Comparison of ENCODE assay signal across 8 cellular contexts in genomic region chr6:28474441-28475219, GRCh38. TPM values are rescaled to one million over a fixed set of nuclear protein-coding genes. Genes with fewer than 3 reads are reported as not detected.
DNase-seq lines count a peak whose midpoint lies in the region; ATAC-seq and TF ChIP-seq lines count a peak whose summit lies in the region.

No MANE protein-coding gene starts in this region.

- no peaks in the 10 kb centered on the region for H4K20me1 ChIP-seq in GM23338 (replicated peaks; ENCODE audit: insufficient read depth)

- TF ChIP-seq EP300 in esophagus muscularis mucosa (IDR thresholded peaks at IDR 0.05), result no peak

- peak overlapping the region; percentile 88 for H3K4me3 Mint-ChIP-seq in GM23338

- no peaks in the 10 kb centered on the region for H3K9me2 ChIP-seq in GM23338 (ENCODE audit: insufficient read depth)

- H3K27ac ChIP-seq in GM23338 (ENCODE audit: low read depth) (no peak overlapping the region), esophagus muscularis mucosa (replicated peaks in 1 of 4) (no peak overlapping the region)

- H3K27me3 ChIP-seq in GM23338 (ENCODE audit: insufficient read depth), result peaks cover 11% of the 10 kb centered on the region
- H3K27me3 ChIP-seq in esophagus muscularis mucosa, result peaks cover 0 to 59% (median 0%) of the 10 kb centered on the region in 4 donors

- ATAC-seq in GM23338 (peak; percentile 93), HG03039 (IDR thresholded peaks at IDR 0.05; ENCODE audit: unreplicated experiment) (no peak)

- peak overlapping the region; percentile 78 for H3K4me2 ChIP-seq in GM23338

- H3K4me1 ChIP-seq in GM23338 (ENCODE audit: insufficient read depth) (peaks cover 7% of the 10 kb centered on the region; the same call in 1 of the 2 replicates), esophagus muscularis mucosa (no peaks in the 10 kb centered on the region)

- no peaks in the 10 kb centered on the region for H3K79me2 ChIP-seq in GM23338 (replicated peaks; ENCODE audit: insufficient read depth)

- no peak for TF ChIP-seq CTCF in GM23338 (conservative IDR thresholded peaks at IDR 0.05; ENCODE audit: low read depth in 2 of 2)
- no peak for TF ChIP-seq CTCF in esophagus muscularis mucosa (IDR thresholded peaks at IDR 0.05)

- H3F3A ChIP-seq in GM23338 (replicated peaks; ENCODE audit: low read depth), result no peaks in the 10 kb centered on the region

- peak overlapping the region; percentile 65 for H3K4me3 ChIP-seq in GM23338
- no peak overlapping the region for H3K4me3 ChIP-seq in esophagus muscularis mucosa

- intact Hi-C loops in esophagus muscularis mucosa (cut with DNase I), result no loop called here

- H2AFZ ChIP-seq in GM23338, result peak overlapping the region; percentile 28

- H3K4me1 Mint-ChIP-seq in GM23338, result peaks cover 3% of the 10 kb centered on the region; the same call in 2 of the 3 replicates

- no peak for TF ChIP-seq POLR2A in esophagus muscularis mucosa (IDR thresholded peaks at IDR 0.05; ENCODE audit: low read depth)

- H3K9me3 ChIP-seq in esophagus muscularis mucosa, result no peaks in the 10 kb centered on the region

- no peaks in the 10 kb centered on the region for H3K36me3 Mint-ChIP-seq in GM23338 (ENCODE audit: low read depth)

- H3K27ac Mint-ChIP-seq in GM23338, result no peak overlapping the region

- peaks cover 15% of the 10 kb centered on the region for H3K27me3 Mint-ChIP-seq in GM23338 (ENCODE audit: insufficient read depth, low read depth, poor library complexity)

- WGBS in esophagus muscularis mucosa, result 4% methylated on average over 18 of the region's 18 CpGs

- no peaks in the 10 kb centered on the region for H3K36me3 ChIP-seq in GM23338 (ENCODE audit: insufficient read depth)
- no peaks in the 10 kb centered on the region for H3K36me3 ChIP-seq in esophagus muscularis mucosa

- DNase-seq in D341Med (ENCODE audit: low spot score), result peak; percentile 37
- DNase-seq in GM23338 (ENCODE audit: low spot score), result peak; percentile 89
- DNase-seq in NCI-H446 treated with DMSO at 0.1 percent for 48 hours (lab: John Stamatoyannopoulos, UW), result peak; percentile 46
- peak; percentile 85 for DNase-seq in amniotic epithelial cell (ENCODE audit: low read depth)
- peak; percentile 69 for DNase-seq in left kidney (ENCODE audit: low read depth, low spot score)
- no peak for DNase-seq in esophagus muscularis mucosa (ENCODE audit: extremely low spot score)
- DNase-seq in CD1c-positive myeloid dendritic cell (ENCODE audit: extremely low spot score), result no peak

- no peaks in the 10 kb centered on the region for H3K9me3 Mint-ChIP-seq in GM23338

TF ChIP-seq in GM23338, 12 proteins besides CTCF, POLR2A, EP300 and RAD21 (continues in another document):
- TF ChIP-seq ZNF114 (CRISPR knock-in tag; IDR thresholded peaks at IDR 0.05) (no peak), ETS1 (IDR thresholded peaks at IDR 0.05) (no peak), EZH2phosphoT487 (IDR thresholded peaks at IDR 0.05; ENCODE audit: unreplicated experiment) (no peak), POLR2AphosphoS5 (IDR thresholded peaks at IDR 0.05; ENCODE audit: low read depth) (no peak), ZNF331 (CRISPR knock-in tag; IDR thresholded peaks at IDR 0.05; ENCODE audit: low read depth) (no peak), ZNF462 (CRISPR knock-in tag; IDR thresholded peaks at IDR 0.05) (no peak), NANOG (IDR thresholded peaks at IDR 0.05; ENCODE audit: borderline replicate concordance) (no peak)

RNA-seq across cellular contexts. Expression of gene ZSCAN23, which starts 31.3 kb away (rescaled TPM):
- total RNA-seq in GM23338 (2014; rRNA removed; shearing (Covaris generic)), result 3.1 and 7.8 TPM in 2 replicates
- polyA plus RNA-seq in GM23338 (2016; fragmentation: Nextera tagmentation; extraction: Ambion mirVana), result 0.30 and 1.9 TPM in 2 replicates
- 1 to 10 TPM; 1.0 to 2.9 (median 2.1) TPM for total RNA-seq in esophagus muscularis mucosa

RNA-seq across cellular contexts. Expression of gene GPX6, which starts 41.0 kb away (rescaled TPM):
- not detected in 2 replicates for total RNA-seq in GM23338 (2014; rRNA removed; shearing (Covaris generic))
- not detected in 2 replicates for polyA plus RNA-seq in GM23338 (2016; fragmentation: Nextera tagmentation; extraction: Ambion mirVana)
- not detected for total RNA-seq in esophagus muscularis mucosa

RNA-seq across cellular contexts. Expression of gene GPX5, which starts 51.1 kb away (rescaled TPM):
- total RNA-seq in GM23338 (2014; rRNA removed; shearing (Covaris generic)), result not detected in 2 replicates
- polyA plus RNA-seq in GM23338 (2016; fragmentation: Nextera tagmentation; extraction: Ambion mirVana), result 0.14 TPM in 1 of 2 replicates, not detected in the other
- not detected for total RNA-seq in esophagus muscularis mucosa

Comparison
In these comparisons a context has a peak if more than half of its experiments do, and no peak if none do; other contexts are left out.
1. DNase-seq: peak in D341Med (single experiment), GM23338 (single experiment), NCI-H446 treated with DMSO at 0.1 percent for 48 hours (single experiment), amniotic epithelial cell (single experiment) and left kidney (single experiment); none in esophagus muscularis mucosa (single experiment) and CD1c-positive myeloid dendritic cell (single experiment).